In genomic region chr6:42366999-42367352, GRCh38 we compare ENCODE assay signal across 11 cellular contexts.
DNase-seq lines count a peak whose midpoint lies in the region; ATAC-seq and TF ChIP-seq lines count a peak whose summit lies in the region.
"Had no signal": no experiment of that assay in that cellular context is flagged by ENCODE, and none has a peak within 500 bp of the region (broad histone marks: within the 10 kb centered on the region; RNA-seq: fewer than 3 reads in every experiment).

No MANE protein-coding gene starts in this region.

- H3K27me3 Mint-ChIP-seq in CD8-positive, alpha-beta T cell (ENCODE audit: low read depth), result no peaks in the 10 kb centered on the region
- peaks cover 5% of the 10 kb centered on the region for H3K27me3 Mint-ChIP-seq in GM23338 (ENCODE audit: insufficient read depth, low read depth, poor library complexity)
- no peaks in the 10 kb centered on the region for H3K27me3 Mint-ChIP-seq in activated T-helper 2 cell treated with anti-CD3 and anti-CD28 coated beads, Interferon-gamma antibody, Interleukin-2, Interleukin-4, amounts not matched to agents 10 μg/mL and 5 μg/mL and 100 μg/mL, durations not matched to agents 14 hours and 24 hours and 36 hours (ENCODE audit: low read depth)
- H3K27me3 Mint-ChIP-seq in nephron (ENCODE audit: low read depth), result no peaks in the 10 kb centered on the region
- no peaks in the 10 kb centered on the region for H3K27me3 Mint-ChIP-seq in chondrocyte (ENCODE audit: low read depth)

- peaks cover 79% of the 10 kb centered on the region for H3K4me1 Mint-ChIP-seq in CD8-positive, alpha-beta T cell (ENCODE audit: low read depth)
- H3K4me1 Mint-ChIP-seq in GM23338 (peaks cover 28% of the 10 kb centered on the region), nephron (peaks cover 40% of the 10 kb centered on the region), chondrocyte (ENCODE audit: low read depth) (no peaks in the 10 kb centered on the region)
- peaks cover 58% of the 10 kb centered on the region for H3K4me1 Mint-ChIP-seq in activated T-helper 2 cell treated with anti-CD3 and anti-CD28 coated beads, Interferon-gamma antibody, Interleukin-2, Interleukin-4, amounts not matched to agents 10 μg/mL and 5 μg/mL and 100 μg/mL, durations not matched to agents 14 hours and 24 hours and 36 hours (ENCODE audit: low read depth)

- H3K27ac ChIP-seq in CD8-positive, alpha-beta T cell (ENCODE audit: low read depth, low read length), result peak overlapping the region; percentile 44
- H3K27ac ChIP-seq in GM23338 (ENCODE audit: low read depth), result 0 out of 2 replicates have a peak overlapping the region, but pooled peaks have one; percentile 19
- H3K27ac ChIP-seq: GM23248, suprapubic skin had no signal

- H2AFZ ChIP-seq in GM23338, result no peak overlapping the region
- H2AFZ ChIP-seq: GM23248 had no signal

- no peak for TF ChIP-seq CTCF in CD8-positive, alpha-beta T cell (IDR thresholded peaks at IDR 0.05)
- TF ChIP-seq CTCF in GM23338 (conservative IDR thresholded peaks at IDR 0.05; ENCODE audit: low read depth in 2 of 2) (no peak), nephron (IDR thresholded peaks at IDR 0.05; ENCODE audit: unreplicated experiment in 3 of 3) (no peak), chondrocyte (IDR thresholded peaks at IDR 0.05) (no peak)

- peaks cover 32% of the 10 kb centered on the region for H4K20me1 ChIP-seq in GM23338 (replicated peaks; ENCODE audit: insufficient read depth)

- H3K4me1 ChIP-seq in CD8-positive, alpha-beta T cell (ENCODE audit: insufficient read depth, low read length), result peaks cover 57% of the 10 kb centered on the region
- H3K4me1 ChIP-seq in GM23338 (ENCODE audit: insufficient read depth), result peaks cover 19% of the 10 kb centered on the region; the same call in 1 of the 2 replicates

- H3K4me2 ChIP-seq in GM23338, result no peak overlapping the region

- H3K9me2 ChIP-seq in GM23338 (ENCODE audit: insufficient read depth), result peaks cover 5% of the 10 kb centered on the region

- peak overlapping the region; percentile 92 for H3K27ac Mint-ChIP-seq in CD8-positive, alpha-beta T cell
- H3K27ac Mint-ChIP-seq in GM23338, result peak overlapping the region; percentile 68; the same call in 1 of the 2 replicates
- H3K27ac Mint-ChIP-seq in activated T-helper 2 cell treated with anti-CD3 and anti-CD28 coated beads, Interferon-gamma antibody, Interleukin-2, Interleukin-4, amounts not matched to agents 10 μg/mL and 5 μg/mL and 100 μg/mL, durations not matched to agents 14 hours and 24 hours and 36 hours, result peak overlapping the region; percentile 84
- peak overlapping the region; percentile 68 to 74 (median 71) for H3K27ac Mint-ChIP-seq in nephron
- no peak overlapping the region for H3K27ac Mint-ChIP-seq in chondrocyte (ENCODE audit: unreplicated experiment)

- H3K9me3 ChIP-seq in CD8-positive, alpha-beta T cell (ENCODE audit: low read length), result no peaks in the 10 kb centered on the region
- H3K9me3 ChIP-seq: suprapubic skin had no signal

- POLR2A ChIA-PET in CD8-positive, alpha-beta T cell (lab: Charles Lee), result interaction anchor here (1.1 to 4.1 kb wide), 9 partner anchors 8 to 86 kb away, joined by 3 to 60 read pairs (median 5); partner anchors contain the start of gene TRERF1

- peak overlapping the region; percentile 22 for H3K4me3 ChIP-seq in CD8-positive, alpha-beta T cell (ENCODE audit: low read depth, low read length)
- no peak overlapping the region for H3K4me3 ChIP-seq in GM23338
- H3K4me3 ChIP-seq: GM23248, suprapubic skin had no signal

- no peak for DNase-seq in CD8-positive, alpha-beta T cell
- DNase-seq in GM23338 (ENCODE audit: low spot score) (no peak), cerebellar cortex (ENCODE audit: low spot score) (no peak), NCI-H1417 treated with DMSO at 0.1 percent for 48 hours (lab: John Stamatoyannopoulos, UW) (no peak), foreskin melanocyte (no peak), chondrocyte (ENCODE audit: low spot score) (no peak)
- DNase-seq in activated T-helper 2 cell treated with anti-CD3 and anti-CD28 coated beads, Interferon-gamma antibody, Interleukin-2, Interleukin-4, amounts not matched to agents 10 μg/mL and 5 μg/mL and 100 μg/mL, durations not matched to agents 14 hours and 24 hours and 36 hours (ENCODE audit: low spot score), result no peak
- DNase-seq: GM23248, NCI-H1092 treated with DMSO at 0.1 percent for 48 hours had no signal

- H3F3A ChIP-seq in GM23338 (replicated peaks; ENCODE audit: low read depth), result no peaks in the 10 kb centered on the region

- H3K4me3 Mint-ChIP-seq in CD8-positive, alpha-beta T cell, result peak overlapping the region; percentile 81
- H3K4me3 Mint-ChIP-seq in GM23338 (no peak overlapping the region), nephron (no peak overlapping the region), chondrocyte (ENCODE audit: unreplicated experiment) (no peak overlapping the region)
- H3K4me3 Mint-ChIP-seq in activated T-helper 2 cell treated with anti-CD3 and anti-CD28 coated beads, Interferon-gamma antibody, Interleukin-2, Interleukin-4, amounts not matched to agents 10 μg/mL and 5 μg/mL and 100 μg/mL, durations not matched to agents 14 hours and 24 hours and 36 hours (ENCODE audit: low read depth), result peak overlapping the region; percentile 47

- peak; percentile 5 for ATAC-seq in CD8-positive, alpha-beta T cell
- ATAC-seq in GM23338, result no peak

- no peaks in the 10 kb centered on the region for H3K27me3 ChIP-seq in CD8-positive, alpha-beta T cell (ENCODE audit: insufficient read depth, low read length)
- H3K27me3 ChIP-seq in GM23338 (ENCODE audit: insufficient read depth), result no peaks in the 10 kb centered on the region
- H3K27me3 ChIP-seq: suprapubic skin had no signal

- peaks cover 31% of the 10 kb centered on the region for H3K36me3 Mint-ChIP-seq in CD8-positive, alpha-beta T cell
- H3K36me3 Mint-ChIP-seq in GM23338 (ENCODE audit: low read depth) (peaks cover 14% of the 10 kb centered on the region), nephron (ENCODE audit: low read depth) (peaks cover 14% of the 10 kb centered on the region), chondrocyte (ENCODE audit: low read depth) (no peaks in the 10 kb centered on the region)
- H3K36me3 Mint-ChIP-seq in activated T-helper 2 cell treated with anti-CD3 and anti-CD28 coated beads, Interferon-gamma antibody, Interleukin-2, Interleukin-4, amounts not matched to agents 10 μg/mL and 5 μg/mL and 100 μg/mL, durations not matched to agents 14 hours and 24 hours and 36 hours (ENCODE audit: low read depth), result peaks cover 22% of the 10 kb centered on the region

- no peaks in the 10 kb centered on the region for H3K9me3 Mint-ChIP-seq in CD8-positive, alpha-beta T cell
- no peaks in the 10 kb centered on the region for H3K9me3 Mint-ChIP-seq in GM23338
- no peaks in the 10 kb centered on the region for H3K9me3 Mint-ChIP-seq in activated T-helper 2 cell treated with anti-CD3 and anti-CD28 coated beads, Interferon-gamma antibody, Interleukin-2, Interleukin-4, amounts not matched to agents 10 μg/mL and 5 μg/mL and 100 μg/mL, durations not matched to agents 14 hours and 24 hours and 36 hours
- H3K9me3 Mint-ChIP-seq in nephron, result no peaks in the 10 kb centered on the region
- H3K9me3 Mint-ChIP-seq in chondrocyte (ENCODE audit: low read depth), result no peaks in the 10 kb centered on the region

- H3K79me2 ChIP-seq in GM23338 (replicated peaks; ENCODE audit: insufficient read depth), result peaks cover 79% of the 10 kb centered on the region

- CTCF ChIA-PET in CD8-positive, alpha-beta T cell (lab: Charles Lee), result interaction anchor here (0.7 to 1.7 kb wide), 8 partner anchors 14 to 188 kb away, joined by 3 to 5 read pairs (median 3); no protein-coding TSS in a partner anchor

- intact Hi-C loops in CD8-positive, alpha-beta T cell (cut with DNase I, micrococcal nuclease), result loop anchor here (2.0 to 5.0 kb wide), 3 partner anchors 35 to 85 kb away; partner anchors contain the start of gene TRERF1 (in 1 of the 2)
- intact Hi-C loops in activated T-helper 2 cell treated with anti-CD3 and anti-CD28 coated beads, Interferon-gamma antibody, Interleukin-2, Interleukin-4, amounts not matched to agents 10 μg/mL and 5 μg/mL and 100 μg/mL, durations not matched to agents 14 hours and 24 hours and 36 hours (cut with micrococcal nuclease), result loop anchor here (5.0 kb wide), 1 partner anchor 155 kb away; no protein-coding TSS in a partner anchor

- no peaks in the 10 kb centered on the region for H3K36me3 ChIP-seq in CD8-positive, alpha-beta T cell (ENCODE audit: insufficient read depth, low read length)
- H3K36me3 ChIP-seq in GM23338 (ENCODE audit: insufficient read depth), result no peaks in the 10 kb centered on the region
- H3K36me3 ChIP-seq: suprapubic skin had no signal

TF ChIP-seq in GM23338, 12 proteins besides CTCF, POLR2A, EP300 and RAD21 (continues in another document):
- no peak for TF ChIP-seq EZH2phosphoT487 (IDR thresholded peaks at IDR 0.05; ENCODE audit: unreplicated experiment)
- no peak for TF ChIP-seq EZH2 (IDR thresholded peaks at IDR 0.05; ENCODE audit: low read depth, unreplicated experiment)
- no peak for TF ChIP-seq ZNF114 (CRISPR knock-in tag; IDR thresholded peaks at IDR 0.05)
- TF ChIP-seq POLR2AphosphoS5 (IDR thresholded peaks at IDR 0.05; ENCODE audit: low read depth), result no peak

Comparison
In these comparisons a context has a peak if more than half of its experiments do, and no peak if none do; other contexts are left out.
1. H3K4me3 Mint-ChIP-seq: peak in CD8-positive, alpha-beta T cell (single experiment) and activated T-helper 2 cell treated with anti-CD3 and anti-CD28 coated beads, Interferon-gamma antibody, Interleukin-2, Interleukin-4, amounts not matched to agents 10 μg/mL and 5 μg/mL and 100 μg/mL, durations not matched to agents 14 hours and 24 hours and 36 hours (single experiment); none in GM23338 (single experiment), nephron (0 of 3) and chondrocyte (single experiment).